ENCODE assay signal across 7 cellular contexts in the genomic region with DNA sequence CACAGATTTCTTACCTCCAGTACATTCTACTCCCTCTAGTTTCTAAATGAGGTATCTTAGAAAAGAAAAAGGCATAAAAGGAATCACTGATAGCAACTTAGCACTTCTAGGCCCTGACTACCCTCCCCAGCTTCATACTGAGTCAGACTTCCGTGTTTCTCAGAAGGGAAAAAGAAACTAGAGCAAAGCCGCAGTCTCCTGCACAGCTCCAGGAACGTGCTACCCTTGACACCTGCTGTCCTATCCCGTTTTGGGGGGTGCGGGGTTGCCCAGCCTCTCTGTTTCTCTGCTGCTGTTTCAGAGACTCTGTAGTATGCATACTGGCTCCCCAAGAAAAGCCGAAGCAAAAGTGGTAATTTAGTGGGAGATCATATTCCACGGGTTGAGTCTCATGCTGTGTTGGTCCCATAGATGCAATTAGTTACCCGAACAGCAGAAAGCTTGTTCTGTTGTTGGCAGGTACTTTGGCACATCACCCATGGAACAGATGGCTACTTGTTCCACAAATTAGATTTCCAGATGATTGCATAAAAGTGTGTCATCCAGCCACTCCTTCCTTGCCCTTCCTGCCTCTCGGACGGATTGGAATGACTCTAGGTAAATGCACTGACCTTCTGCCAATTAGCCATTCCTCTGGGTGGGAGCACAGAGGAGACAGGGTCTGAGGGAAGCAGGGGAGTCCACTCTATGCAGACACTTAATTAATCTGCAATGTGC.
DNase-seq lines count a peak whose midpoint lies in the region; ATAC-seq lines count a peak whose summit lies in the region.

No MANE protein-coding gene starts in this region.

- H3K9me3 ChIP-seq in HAP-1: no peaks in the 10 kb centered on the region

- no peak overlapping the region for H3K4me3 ChIP-seq in HAP-1

- in situ Hi-C loops in HAP-1 (cut with MboI; ENCODE audit: low sequenced_read_pairs): no loop called here

- ATAC-seq in GM19397 (IDR thresholded peaks at IDR 0.05; ENCODE audit: unreplicated experiment) (no peak), HG03196 (IDR thresholded peaks at IDR 0.05; ENCODE audit: unreplicated experiment) (no peak)

- H3K36me3 ChIP-seq in HAP-1 (replicated peaks): no peaks in the 10 kb centered on the region

- DNase-seq in NCI-H2107 (lab: John Stamatoyannopoulos, UW): peak; percentile 75
- DNase-seq in activated CD4-positive, alpha-beta T cell treated with anti-CD3 and anti-CD28 coated beads for 1 hour: peak; percentile 42
- peak; percentile 67 for DNase-seq in central memory CD4-positive, alpha-beta T cell
- DNase-seq in stimulated activated CD8-positive, alpha-beta memory T cell treated with anti-CD3 and anti-CD28 coated beads, Interleukin-4, amount 100 ng/mL, for 48 hours: peak; percentile 55
- DNase-seq in HAP-1 (ENCODE audit: low spot score in 2 of 2): no peak

- no peaks in the 10 kb centered on the region for H3K4me1 ChIP-seq in HAP-1

- no peaks in the 10 kb centered on the region for H3K27me3 ChIP-seq in HAP-1 (ENCODE audit: low read depth)

Comparison
In these comparisons a context has a peak if more than half of its experiments do, and no peak if none do; other contexts are left out.
1. DNase-seq: peak in NCI-H2107 (single experiment), activated CD4-positive, alpha-beta T cell treated with anti-CD3 and anti-CD28 coated beads for 1 hour (single experiment), central memory CD4-positive, alpha-beta T cell (single experiment) and stimulated activated CD8-positive, alpha-beta memory T cell treated with anti-CD3 and anti-CD28 coated beads, Interleukin-4, amount 100 ng/mL, for 48 hours (single experiment); none in HAP-1 (0 of 2).